Comparison of ENCODE assay signal across 16 cellular contexts in genomic region chr17:64016974-64017373, GRCh38. TPM values are rescaled to one million over a fixed set of nuclear protein-coding genes. Genes with fewer than 3 reads are reported as not detected.
DNase-seq lines count a peak whose midpoint lies in the region; ATAC-seq and TF ChIP-seq lines count a peak whose summit lies in the region.
"Had no signal": no experiment of that assay in that cellular context is flagged by ENCODE, and none has a peak within 500 bp of the region (broad histone marks: within the 10 kb centered on the region; RNA-seq: fewer than 3 reads in every experiment).

No MANE protein-coding gene starts in this region.

- H3K9me2 ChIP-seq in hepatocyte (replicated peaks; ENCODE audit: insufficient read depth) = no peaks in the 10 kb centered on the region

- DNase-seq in activated CD4-positive, alpha-beta T cell treated with anti-CD3 and anti-CD28 coated beads, Interleukin-2, amount 10 ng/mL, durations not matched to agents 7 days and 5 days = no peak
- DNase-seq in activated CD4-positive, alpha-beta T cell treated with anti-CD3 and anti-CD28 coated beads, Interleukin-2, amount 50 U/mL, for 4 hours = no peak
- DNase-seq in Jurkat, Clone E6-1 (ENCODE audit: low read depth, low spot score) = no peak
- no peak for DNase-seq in central memory CD8-positive, alpha-beta T cell (ENCODE audit: low spot score in 2 of 2)
- DNase-seq in spleen (no peak), NCI-H1930 (lab: John Stamatoyannopoulos, UW) (no peak), hepatocyte (ENCODE audit: low spot score) (no peak)
- DNase-seq: brain microvascular endothelial cell, kidney, NCI-H187, NCI-H69, SHP77, sigmoid colon had no signal

- H3K36me3 Mint-ChIP-seq in activated CD4-positive, alpha-beta T cell treated with anti-CD3 and anti-CD28 coated beads, Interleukin-2, amount 10 ng/mL, durations not matched to agents 7 days and 5 days (ENCODE audit: low read depth) = peaks cover 36% of the 10 kb centered on the region
- peaks cover 35% of the 10 kb centered on the region for H3K36me3 Mint-ChIP-seq in central memory CD8-positive, alpha-beta T cell (ENCODE audit: insufficient read depth)

- no peak for ATAC-seq in central memory CD8-positive, alpha-beta T cell (replicated peaks; ENCODE audit: extremely low read depth, poor library complexity, severe bottlenecking)
- no peak for ATAC-seq in GM18870 (IDR thresholded peaks at IDR 0.05; ENCODE audit: unreplicated experiment)

- no peak overlapping the region for H3K4me2 ChIP-seq in hepatocyte

- H3K4me3 Mint-ChIP-seq in activated CD4-positive, alpha-beta T cell treated with anti-CD3 and anti-CD28 coated beads, Interleukin-2, amount 10 ng/mL, durations not matched to agents 7 days and 5 days = peak overlapping the region; percentile 96
- H3K4me3 Mint-ChIP-seq in central memory CD8-positive, alpha-beta T cell = peak overlapping the region; percentile 87
- H3K4me3 Mint-ChIP-seq: endodermal cell had no signal

- no peaks in the 10 kb centered on the region for H3K79me2 ChIP-seq in hepatocyte

- H3K27ac Mint-ChIP-seq in activated CD4-positive, alpha-beta T cell treated with anti-CD3 and anti-CD28 coated beads, Interleukin-2, amount 10 ng/mL, durations not matched to agents 7 days and 5 days = peak overlapping the region; percentile 82
- H3K27ac Mint-ChIP-seq in central memory CD8-positive, alpha-beta T cell (ENCODE audit: low read depth) = peak overlapping the region; percentile 100
- H3K27ac Mint-ChIP-seq: endodermal cell had no signal

- no peaks in the 10 kb centered on the region for H3K27me3 Mint-ChIP-seq in activated CD4-positive, alpha-beta T cell treated with anti-CD3 and anti-CD28 coated beads, Interleukin-2, amount 10 ng/mL, durations not matched to agents 7 days and 5 days
- no peaks in the 10 kb centered on the region for H3K27me3 Mint-ChIP-seq in central memory CD8-positive, alpha-beta T cell

- H3K36me3 ChIP-seq in spleen (peaks cover 0 to 6% (median 0%) of the 10 kb centered on the region in 6 donors), hepatocyte (replicated peaks; ENCODE audit: insufficient read depth, low read depth) (no peaks in the 10 kb centered on the region)
- H3K36me3 ChIP-seq: brain microvascular endothelial cell, sigmoid colon, thoracic aorta had no signal

- no peak for TF ChIP-seq POLR2A in spleen (IDR thresholded peaks at IDR 0.05)

- no peak overlapping the region for H2AFZ ChIP-seq in hepatocyte

- CTCF ChIA-PET in activated CD4-positive, alpha-beta T cell treated with anti-CD3 and anti-CD28 coated beads, Interleukin-2, amount 10 ng/mL, durations not matched to agents 7 days and 5 days (lab: Charles Lee) = interaction anchor here (0.6 to 2.2 kb wide), 9 partner anchors 8 to 117 kb away, joined by 3 to 18 read pairs (median 3); no protein-coding TSS in a partner anchor

- POLR2A ChIA-PET in activated CD4-positive, alpha-beta T cell treated with anti-CD3 and anti-CD28 coated beads, Interleukin-2, amount 10 ng/mL, durations not matched to agents 7 days and 5 days (lab: Charles Lee) = no interaction called here

- H3K27me3 ChIP-seq in spleen (replicated peaks in 1 of 7) = no peaks in the 10 kb centered on the region
- H3K27me3 ChIP-seq in hepatocyte = no peaks in the 10 kb centered on the region
- H3K27me3 ChIP-seq: brain microvascular endothelial cell, sigmoid colon had no signal

- H3K27ac ChIP-seq in spleen = peak overlapping the region; percentile 71 to 98 (median 96)
- no peak overlapping the region for H3K27ac ChIP-seq in hepatocyte
- H3K27ac ChIP-seq: brain microvascular endothelial cell, thoracic aorta had no signal

- H3K4me1 Mint-ChIP-seq in activated CD4-positive, alpha-beta T cell treated with anti-CD3 and anti-CD28 coated beads, Interleukin-2, amount 10 ng/mL, durations not matched to agents 7 days and 5 days = peaks cover 65% of the 10 kb centered on the region
- peaks cover 63% of the 10 kb centered on the region for H3K4me1 Mint-ChIP-seq in central memory CD8-positive, alpha-beta T cell

- H3K4me3 ChIP-seq in Jurkat, Clone E6-1 (ENCODE audit: low read length) = peak overlapping the region; percentile 36
- H3K4me3 ChIP-seq in spleen (peak overlapping the region in 5 of 8 donors; percentile 3 to 77 (median 16)), hepatocyte (no peak overlapping the region)
- H3K4me3 ChIP-seq: sigmoid colon, thoracic aorta had no signal

- 15 to 38% (median 23%) methylated on average over 3 of the region's 3 CpGs for WGBS in spleen, 5 donors
- WGBS in hepatocyte (ENCODE audit: low lambda C conversion rate, missing lambda C conversion rate) = 93% methylated on average over 3 of the region's 3 CpGs

- intact Hi-C loops in spleen (cut with DNase I; ENCODE audit: low total_unique reads) = no loop called here

- peaks cover 4% of the 10 kb centered on the region for H3K9me3 Mint-ChIP-seq in activated CD4-positive, alpha-beta T cell treated with anti-CD3 and anti-CD28 coated beads, Interleukin-2, amount 10 ng/mL, durations not matched to agents 7 days and 5 days
- no peaks in the 10 kb centered on the region for H3K9me3 Mint-ChIP-seq in central memory CD8-positive, alpha-beta T cell
- H3K9me3 Mint-ChIP-seq: endodermal cell had no signal

- no peaks in the 10 kb centered on the region for H4K20me1 ChIP-seq in hepatocyte (ENCODE audit: insufficient read depth, poor library complexity, severe bottlenecking)

- peaks cover 41 to 100% (median 80%) of the 10 kb centered on the region in 6 donors for H3K4me1 ChIP-seq in spleen
- no peaks in the 10 kb centered on the region for H3K4me1 ChIP-seq in hepatocyte (ENCODE audit: insufficient read depth)
- H3K4me1 ChIP-seq: sigmoid colon had no signal

- TF ChIP-seq CTCF in spleen (IDR thresholded peaks at IDR 0.05 in 8 of 11, conservative IDR thresholded peaks at IDR 0.05 in 3 of 11) = no peak
- no peak for TF ChIP-seq CTCF in hepatocyte (IDR thresholded peaks at IDR 0.05; ENCODE audit: poor library complexity)

- H3K9me3 ChIP-seq in spleen (no peaks in the 10 kb centered on the region), hepatocyte (ENCODE audit: low read depth) (no peaks in the 10 kb centered on the region)
- H3K9me3 ChIP-seq: sigmoid colon, thoracic aorta had no signal

RNA-seq across cellular contexts. Expression of gene ICAM2, which starts 3.5 kb away (rescaled TPM):
- 100 to 1,000 TPM; 113 to 116 TPM for total RNA-seq in activated CD4-positive, alpha-beta T cell treated with anti-CD3 and anti-CD28 coated beads, Interleukin-2, amount 10 ng/mL, durations not matched to agents 7 days and 5 days
- 172 TPM for polyA plus RNA-seq in Jurkat, Clone E6-1 (2012; ENCODE audit: insufficient read depth, insufficient read length)
- total RNA-seq in spleen (100 to 1,000 TPM; 136 to 412 (median 275) TPM), hepatocyte (6.0 and 8.4 TPM in 2 replicates)
- polyA plus RNA-seq in spleen (100 to 1,000 TPM in 1 of 3 donors, 10 to 100 TPM in 2; 79.2 to 108 (median 86.7) TPM), hepatocyte (2.7 and 3.4 TPM in 2 replicates)

RNA-seq across cellular contexts. Expression of gene PRR29, which starts 18.8 kb away (rescaled TPM):
- 1 to 10 TPM; 3.8 TPM for total RNA-seq in activated CD4-positive, alpha-beta T cell treated with anti-CD3 and anti-CD28 coated beads, Interleukin-2, amount 10 ng/mL, durations not matched to agents 7 days and 5 days
- 6.0 TPM for polyA plus RNA-seq in Jurkat, Clone E6-1 (2012; ENCODE audit: insufficient read depth, insufficient read length)
- total RNA-seq in spleen (1 to 10 TPM; 1.6 to 9.1 (median 3.5) TPM), hepatocyte (0.13 and 0.36 TPM in 2 replicates)
- polyA plus RNA-seq in spleen (1 to 10 TPM in 1 of 3 donors, under 1 TPM in 2; 0.65 to 3.6 (median 0.73) TPM), hepatocyte (0.62 and 1.4 TPM in 2 replicates)
- total RNA-seq: sigmoid colon, thoracic aorta had no signal

RNA-seq across cellular contexts. Expression of gene SCN4A, which starts 44.3 kb away (rescaled TPM):
- under 1 TPM; 0.04 to 0.17 TPM for total RNA-seq in activated CD4-positive, alpha-beta T cell treated with anti-CD3 and anti-CD28 coated beads, Interleukin-2, amount 10 ng/mL, durations not matched to agents 7 days and 5 days
- not detected for polyA plus RNA-seq in Jurkat, Clone E6-1 (2012; ENCODE audit: insufficient read depth, insufficient read length)
- 1 to 10 TPM in 5 of 7 donors, under 1 TPM in 2; 0.54 to 4.0 (median 1.3) TPM for total RNA-seq in spleen
- under 1 TPM; 0.14 to 0.70 (median 0.26) TPM for polyA plus RNA-seq in spleen
- total RNA-seq in hepatocyte = under 0.01 and 0.07 TPM in 2 replicates
- polyA plus RNA-seq in hepatocyte = not detected in 2 replicates

Comparison
In these comparisons a context has a peak if more than half of its experiments do, and no peak if none do; other contexts are left out.
1. RNA of gene ICAM2, which starts 3.5 kb away (total RNA-seq): 136 to 412 TPM in spleen and 113 to 116 TPM in activated CD4-positive, alpha-beta T cell treated with anti-CD3 and anti-CD28 coated beads, Interleukin-2, amount 10 ng/mL, durations not matched to agents 7 days and 5 days; 6.0 to 8.4 TPM in hepatocyte; every median in the first group is over 10 times any median in the second.